8 cellular contexts compared by ENCODE assay signal in genomic region chr3:49428697-49429100, GRCh38. TPM values are rescaled to one million over a fixed set of nuclear protein-coding genes. Genes with fewer than 3 reads are reported as not detected.
DNase-seq lines count a peak whose midpoint lies in the region; ATAC-seq and TF ChIP-seq lines count a peak whose summit lies in the region.

No MANE protein-coding gene starts in this region.

- no peak for DNase-seq in activated CD4-positive, alpha-beta T cell treated with anti-CD3 and anti-CD28 coated beads, Interleukin-2, amount 10 ng/mL, durations not matched to agents 7 days and 5 days
- DNase-seq in activated CD4-positive, alpha-beta T cell treated with anti-CD3 and anti-CD28 coated beads for 1 hour = no peak
- DNase-seq in T-helper 2 cell treated with Interferon-gamma antibody and Interleukin-4, amounts not matched to agents 5 μg/mL and 100 μg/mL, for 36 hours (ENCODE audit: low spot score) = no peak
- DNase-seq in glutamatergic neuron (no peak), sigmoid colon (no peak), DMS 273 treated with DMSO at 0.1 percent for 48 hours (lab: John Stamatoyannopoulos, UW) (no peak)
- DNase-seq in stimulated activated CD4-positive, alpha-beta T cell treated with anti-CD3 and anti-CD28 coated beads, Interleukin-4, amount 100 ng/mL, for 24 hours = no peak

- no peaks in the 10 kb centered on the region for H3K27me3 Mint-ChIP-seq in activated CD4-positive, alpha-beta T cell treated with anti-CD3 and anti-CD28 coated beads, Interleukin-2, amount 10 ng/mL, durations not matched to agents 7 days and 5 days
- H3K27me3 Mint-ChIP-seq in T-helper 2 cell treated with Interferon-gamma antibody and Interleukin-4, amounts not matched to agents 5 μg/mL and 100 μg/mL, for 36 hours (ENCODE audit: low read depth) = no peaks in the 10 kb centered on the region
- peaks cover 5% of the 10 kb centered on the region for H3K27me3 Mint-ChIP-seq in glutamatergic neuron (ENCODE audit: unreplicated experiment)

- peak overlapping the region; percentile 93 for H3K4me3 Mint-ChIP-seq in activated CD4-positive, alpha-beta T cell treated with anti-CD3 and anti-CD28 coated beads, Interleukin-2, amount 10 ng/mL, durations not matched to agents 7 days and 5 days
- H3K4me3 Mint-ChIP-seq in T-helper 2 cell treated with Interferon-gamma antibody and Interleukin-4, amounts not matched to agents 5 μg/mL and 100 μg/mL, for 36 hours = peak overlapping the region; percentile 94
- peak overlapping the region; percentile 98 for H3K4me3 Mint-ChIP-seq in glutamatergic neuron (ENCODE audit: unreplicated experiment)

- ATAC-seq in HG03378 (IDR thresholded peaks at IDR 0.05; ENCODE audit: unreplicated experiment) = no peak

- 5% methylated on average over 13 of the region's 13 CpGs for WGBS in sigmoid colon, 2 donors

- no peaks in the 10 kb centered on the region for H3K9me3 Mint-ChIP-seq in activated CD4-positive, alpha-beta T cell treated with anti-CD3 and anti-CD28 coated beads, Interleukin-2, amount 10 ng/mL, durations not matched to agents 7 days and 5 days
- no peaks in the 10 kb centered on the region for H3K9me3 Mint-ChIP-seq in T-helper 2 cell treated with Interferon-gamma antibody and Interleukin-4, amounts not matched to agents 5 μg/mL and 100 μg/mL, for 36 hours
- peaks cover 4% of the 10 kb centered on the region for H3K9me3 Mint-ChIP-seq in glutamatergic neuron (ENCODE audit: unreplicated experiment)

- peaks cover 37% of the 10 kb centered on the region for H3K4me1 Mint-ChIP-seq in activated CD4-positive, alpha-beta T cell treated with anti-CD3 and anti-CD28 coated beads, Interleukin-2, amount 10 ng/mL, durations not matched to agents 7 days and 5 days
- H3K4me1 Mint-ChIP-seq in T-helper 2 cell treated with Interferon-gamma antibody and Interleukin-4, amounts not matched to agents 5 μg/mL and 100 μg/mL, for 36 hours (ENCODE audit: low read depth) = peaks cover 20% of the 10 kb centered on the region
- no peaks in the 10 kb centered on the region for H3K4me1 Mint-ChIP-seq in glutamatergic neuron (ENCODE audit: low read depth, unreplicated experiment)

- no peak for TF ChIP-seq EP300 in sigmoid colon (IDR thresholded peaks at IDR 0.05)

- CTCF ChIA-PET in activated CD4-positive, alpha-beta T cell treated with anti-CD3 and anti-CD28 coated beads, Interleukin-2, amount 10 ng/mL, durations not matched to agents 7 days and 5 days (lab: Charles Lee) = interaction anchor here (0.6 to 1.6 kb wide), 9 partner anchors 9 to 659 kb away, joined by 3 to 13 read pairs (median 3); partner anchors contain the start of genes TCTA and USP4

- H3K36me3 Mint-ChIP-seq in activated CD4-positive, alpha-beta T cell treated with anti-CD3 and anti-CD28 coated beads, Interleukin-2, amount 10 ng/mL, durations not matched to agents 7 days and 5 days (ENCODE audit: low read depth) = peaks cover 12% of the 10 kb centered on the region
- H3K36me3 Mint-ChIP-seq in T-helper 2 cell treated with Interferon-gamma antibody and Interleukin-4, amounts not matched to agents 5 μg/mL and 100 μg/mL, for 36 hours (ENCODE audit: low read depth) = peaks cover 4% of the 10 kb centered on the region
- H3K36me3 Mint-ChIP-seq in glutamatergic neuron (ENCODE audit: unreplicated experiment) = no peaks in the 10 kb centered on the region

- H3K4me1 ChIP-seq in sigmoid colon = peaks cover 0 to 14% (median 8%) of the 10 kb centered on the region in 4 donors

- peak overlapping the region; percentile 87 to 92 (median 90) for H3K27ac ChIP-seq in sigmoid colon

- no peak for TF ChIP-seq POLR2A in sigmoid colon (IDR thresholded peaks at IDR 0.05)

- no peak for TF ChIP-seq CTCF in glutamatergic neuron (IDR thresholded peaks at IDR 0.05; ENCODE audit: partially characterized antibody, unreplicated experiment)
- TF ChIP-seq CTCF in sigmoid colon (IDR thresholded peaks at IDR 0.05) = no peak

- POLR2A ChIA-PET in activated CD4-positive, alpha-beta T cell treated with anti-CD3 and anti-CD28 coated beads, Interleukin-2, amount 10 ng/mL, durations not matched to agents 7 days and 5 days (lab: Charles Lee) = interaction anchor here (0.6 to 1.0 kb wide), 3 partner anchors 13 to 864 kb away, joined by 3 to 7 read pairs (median 3); partner anchors contain the start of genes DAG1 and IFRD2

- no peaks in the 10 kb centered on the region for H3K27me3 ChIP-seq in sigmoid colon

- H3K9me3 ChIP-seq in sigmoid colon = no peaks in the 10 kb centered on the region

- intact Hi-C loops in sigmoid colon (cut with DNase I) = loop anchor here (1.0 to 5.0 kb wide), 4 partner anchors 16 to 244 kb away; partner anchors contain the start of genes APEH, DAG1, TCTA and USP4

- peak overlapping the region; percentile 51 to 76 (median 64) for H3K4me3 ChIP-seq in sigmoid colon

- peaks cover 0 to 28% (median 10%) of the 10 kb centered on the region in 4 donors for H3K36me3 ChIP-seq in sigmoid colon

- H3K27ac Mint-ChIP-seq in activated CD4-positive, alpha-beta T cell treated with anti-CD3 and anti-CD28 coated beads, Interleukin-2, amount 10 ng/mL, durations not matched to agents 7 days and 5 days = peak overlapping the region; percentile 99
- H3K27ac Mint-ChIP-seq in T-helper 2 cell treated with Interferon-gamma antibody and Interleukin-4, amounts not matched to agents 5 μg/mL and 100 μg/mL, for 36 hours = peak overlapping the region; percentile 93
- H3K27ac Mint-ChIP-seq in glutamatergic neuron (ENCODE audit: unreplicated experiment) = peak overlapping the region; percentile 44

RNA-seq across cellular contexts. Expression of gene NICN1, which starts 0.4 kb away (rescaled TPM):
- 10 to 100 TPM; 24.9 to 30.3 TPM for total RNA-seq in activated CD4-positive, alpha-beta T cell treated with anti-CD3 and anti-CD28 coated beads, Interleukin-2, amount 10 ng/mL, durations not matched to agents 7 days and 5 days
- 38.7 TPM for total RNA-seq in glutamatergic neuron (ENCODE audit: unreplicated experiment)
- 1 to 10 TPM; 2.5 to 9.7 (median 4.5) TPM for total RNA-seq in sigmoid colon
- 10 to 100 TPM in 1 of 3 donors, 1 to 10 TPM in 2; 3.6 to 11.6 (median 5.1) TPM for polyA plus RNA-seq in sigmoid colon

RNA-seq across cellular contexts. Expression of gene AMT, which starts 6.4 kb away (rescaled TPM):
- 1 to 10 TPM; 6.2 to 6.3 TPM for total RNA-seq in activated CD4-positive, alpha-beta T cell treated with anti-CD3 and anti-CD28 coated beads, Interleukin-2, amount 10 ng/mL, durations not matched to agents 7 days and 5 days
- total RNA-seq in glutamatergic neuron (ENCODE audit: unreplicated experiment) (12.4 TPM), sigmoid colon (10 to 100 TPM in 1 of 4 donors, 1 to 10 TPM in 3; 3.1 to 16.1 (median 4.6) TPM)
- 10 to 100 TPM; 11.5 to 12.0 (median 11.8) TPM for polyA plus RNA-seq in sigmoid colon

RNA-seq across cellular contexts. Expression of gene TCTA, which starts 16.5 kb away (rescaled TPM):
- total RNA-seq in activated CD4-positive, alpha-beta T cell treated with anti-CD3 and anti-CD28 coated beads, Interleukin-2, amount 10 ng/mL, durations not matched to agents 7 days and 5 days = 10 to 100 TPM; 23.3 to 24.8 TPM
- total RNA-seq in glutamatergic neuron (ENCODE audit: unreplicated experiment) (27.7 TPM), sigmoid colon (10 to 100 TPM; 15.1 to 25.0 (median 16.5) TPM)
- 10 to 100 TPM; 35.1 to 47.6 (median 40.2) TPM for polyA plus RNA-seq in sigmoid colon

RNA-seq across cellular contexts. Expression of gene RHOA, which starts 16.9 kb away (rescaled TPM):
- total RNA-seq in activated CD4-positive, alpha-beta T cell treated with anti-CD3 and anti-CD28 coated beads, Interleukin-2, amount 10 ng/mL, durations not matched to agents 7 days and 5 days = 100 to 1,000 TPM; 467 to 520 TPM
- total RNA-seq in glutamatergic neuron (ENCODE audit: unreplicated experiment) (262 TPM), sigmoid colon (100 to 1,000 TPM; 369 to 440 (median 416) TPM)
- 100 to 1,000 TPM; 384 to 516 (median 451) TPM for polyA plus RNA-seq in sigmoid colon

RNA-seq across cellular contexts. Expression of gene DAG1, which starts 41.4 kb away (rescaled TPM):
- total RNA-seq in activated CD4-positive, alpha-beta T cell treated with anti-CD3 and anti-CD28 coated beads, Interleukin-2, amount 10 ng/mL, durations not matched to agents 7 days and 5 days = 10 to 100 TPM; 15.4 to 18.1 TPM
- total RNA-seq in glutamatergic neuron (ENCODE audit: unreplicated experiment) (46.8 TPM), sigmoid colon (10 to 100 TPM; 42.8 to 73.4 (median 66.5) TPM)
- polyA plus RNA-seq in sigmoid colon = 10 to 100 TPM in 1 of 3 donors, 1 to 10 TPM in 2; 4.2 to 42.7 (median 7.4) TPM

Comparison
In these comparisons a context has a peak if more than half of its experiments do, and no peak if none do; other contexts are left out.
1. H3K27ac Mint-ChIP-seq: peak in every context shown above with its lines; median percentile 99 in activated CD4-positive, alpha-beta T cell treated with anti-CD3 and anti-CD28 coated beads, Interleukin-2, amount 10 ng/mL, durations not matched to agents 7 days and 5 days; 93 in T-helper 2 cell treated with Interferon-gamma antibody and Interleukin-4, amounts not matched to agents 5 μg/mL and 100 μg/mL, for 36 hours; 44 in glutamatergic neuron.